Comparison of ENCODE assay signal across 8 cellular contexts in genomic region chr6:150685860-150686259, GRCh38.
DNase-seq lines count a peak whose midpoint lies in the region; ATAC-seq and TF ChIP-seq lines count a peak whose summit lies in the region.

No MANE protein-coding gene starts in this region.

- no peak overlapping the region for H3K27ac ChIP-seq in HCT116 (ENCODE audit: low read depth, low read length)

- CTCF ChIA-PET in HCT116 (lab: Charles Lee) = interaction anchor here (0.6 to 2.5 kb wide), 20 partner anchors 10 to 291 kb away, joined by 3 to 30 read pairs (median 6); no protein-coding TSS in a partner anchor

- no peak overlapping the region for H3K4me3 Mint-ChIP-seq in activated T-helper 1 cell treated with anti-CD3 and anti-CD28 coated beads, Interleukin-12 subunit alpha, Interleukin-12 subunit beta, Interleukin-2, Interleukin-4 antibody, amounts not matched to agents 30 ng/mL and 10 ng/mL and 1 ng/mL, durations not matched to agents 14 hours and 24 hours and 36 hours

- no peaks in the 10 kb centered on the region for H3K9me2 ChIP-seq in HCT116 (ENCODE audit: insufficient read depth)

- intact Hi-C loops in activated T-helper 1 cell treated with anti-CD3 and anti-CD28 coated beads, Interleukin-12 subunit alpha, Interleukin-12 subunit beta, Interleukin-2, Interleukin-4 antibody, amounts not matched to agents 30 ng/mL and 10 ng/mL and 1 ng/mL, durations not matched to agents 14 hours and 24 hours and 36 hours (cut with micrococcal nuclease) = no loop called here
- intact Hi-C loops in HCT116 (cut with micrococcal nuclease) = loop anchor here (2.0 kb wide), 1 partner anchor 129 kb away; no protein-coding TSS in a partner anchor

- H3K4me1 ChIP-seq in HCT116 (ENCODE audit: control insufficient read depth in 1 of 2, insufficient read depth in 2 of 2, low read length in 2 of 2) = peaks cover 0 to 10% of the 10 kb centered on the region in 2 experiments; a peak in 2 of 4 replicates

- H3K79me2 ChIP-seq in HCT116 (ENCODE audit: insufficient read depth, low read length) = no peaks in the 10 kb centered on the region

- POLR2A ChIA-PET in HCT116 (lab: Charles Lee) = interaction anchor here (0.5 to 1.4 kb wide), 4 partner anchors 10 to 702 kb away, joined by 3 to 7 read pairs (median 5); no protein-coding TSS in a partner anchor

- H3K9ac ChIP-seq in HCT116 (ENCODE audit: low read length) = no peak overlapping the region

- ATAC-seq in HCT116 = peak; percentile 99
- no peak for ATAC-seq in HG03097 (IDR thresholded peaks at IDR 0.05; ENCODE audit: low FRiP score, unreplicated experiment)

- TF ChIP-seq RAD21 in HCT116 (IDR thresholded peaks at IDR 0.05; ENCODE audit: low read depth) = peak; percentile 74

- no peak overlapping the region for H3K4me2 ChIP-seq in HCT116 (ENCODE audit: low read length)

- no peaks in the 10 kb centered on the region for H4K20me1 ChIP-seq in HCT116 (ENCODE audit: insufficient read depth)

- no peak overlapping the region for H3K4me3 ChIP-seq in HCT116 (replicated peaks in 1 of 2; ENCODE audit: low read depth in 1 of 2, low read length in 2 of 2)

- RAD21 ChIA-PET in HCT116 (lab: Charles Lee; ENCODE audit: low non-redundant PET in 1 of 2, low total read pairs in 2 of 2, uncharacterized antibody in 2 of 2, unreplicated experiment in 2 of 2) = interaction anchor here (1.2 to 2.0 kb wide), 2 partner anchors 128 to 129 kb away, joined by 4 to 9 read pairs; no protein-coding TSS in a partner anchor

- peaks cover 3% of the 10 kb centered on the region for H3K27me3 Mint-ChIP-seq in activated T-helper 1 cell treated with anti-CD3 and anti-CD28 coated beads, Interleukin-12 subunit alpha, Interleukin-12 subunit beta, Interleukin-2, Interleukin-4 antibody, amounts not matched to agents 30 ng/mL and 10 ng/mL and 1 ng/mL, durations not matched to agents 14 hours and 24 hours and 36 hours (ENCODE audit: insufficient read depth)

- BruUV-seq in HCT116 (replicated peaks; lab: Mats Ljungman, UMichigan) = no TSS peak

- H2AFZ ChIP-seq in HCT116 (ENCODE audit: low read depth, low read length, poor library complexity, severe bottlenecking) = no peak overlapping the region

- no peaks in the 10 kb centered on the region for H3K4me1 Mint-ChIP-seq in activated T-helper 1 cell treated with anti-CD3 and anti-CD28 coated beads, Interleukin-12 subunit alpha, Interleukin-12 subunit beta, Interleukin-2, Interleukin-4 antibody, amounts not matched to agents 30 ng/mL and 10 ng/mL and 1 ng/mL, durations not matched to agents 14 hours and 24 hours and 36 hours (ENCODE audit: low read depth)

- DNase-seq in activated T-helper 1 cell treated with Interleukin-2 at 50 U/mL for 16 hours (ENCODE audit: low read depth) = peak; percentile 4
- no peak for DNase-seq in activated T-helper 1 cell treated with anti-CD3 and anti-CD28 coated beads, Interleukin-12 subunit alpha, Interleukin-12 subunit beta, Interleukin-2, Interleukin-4 antibody, amounts not matched to agents 30 ng/mL and 10 ng/mL and 1 ng/mL, durations not matched to agents 14 hours and 24 hours and 36 hours (ENCODE audit: low spot score)
- DNase-seq in HCT116 (ENCODE audit: low read depth, low spot score) = peak; percentile 39
- DNase-seq in NCI-H146 treated with DMSO at 0.1 percent for 48 hours (lab: John Stamatoyannopoulos, UW; ENCODE audit: unreplicated experiment) = peak; percentile 36
- DNase-seq in activated T-cell treated with anti-CD3 and anti-CD28 coated beads for 48 hours (ENCODE audit: low read depth) = peak; percentile 47
- DNase-seq in iPS-NIHi7 (ENCODE audit: extremely low spot score) = peak; percentile 91
- DNase-seq in stimulated activated CD8-positive, alpha-beta memory T cell treated with anti-CD3 and anti-CD28 coated beads, Interleukin-7, amount 100 ng/mL, for 24 hours (ENCODE audit: low read depth) = peak; percentile 2

- no peak for TF ChIP-seq POLR2A in HCT116 (IDR thresholded peaks at IDR 0.05; ENCODE audit: borderline replicate concordance, extremely low read depth, insufficient read depth, insufficient read length)

- peak; percentile 64 to 95 (median 90); a peak in 5 of 6 replicates for TF ChIP-seq CTCF in HCT116 (IDR thresholded peaks at IDR 0.05 in 2 of 3, conservative IDR thresholded peaks at IDR 0.05 in 1 of 3; ENCODE audit: borderline replicate concordance in 1 of 3, insufficient read depth in 1 of 3, low read depth in 2 of 3, low read length in 2 of 3)

- H3K27me3 ChIP-seq in HCT116 (ENCODE audit: insufficient read depth, low read length) = no peaks in the 10 kb centered on the region

- no peak overlapping the region for H3K27ac Mint-ChIP-seq in activated T-helper 1 cell treated with anti-CD3 and anti-CD28 coated beads, Interleukin-12 subunit alpha, Interleukin-12 subunit beta, Interleukin-2, Interleukin-4 antibody, amounts not matched to agents 30 ng/mL and 10 ng/mL and 1 ng/mL, durations not matched to agents 14 hours and 24 hours and 36 hours

- H3K9me3 Mint-ChIP-seq in activated T-helper 1 cell treated with anti-CD3 and anti-CD28 coated beads, Interleukin-12 subunit alpha, Interleukin-12 subunit beta, Interleukin-2, Interleukin-4 antibody, amounts not matched to agents 30 ng/mL and 10 ng/mL and 1 ng/mL, durations not matched to agents 14 hours and 24 hours and 36 hours = no peaks in the 10 kb centered on the region

- H3K36me3 Mint-ChIP-seq in activated T-helper 1 cell treated with anti-CD3 and anti-CD28 coated beads, Interleukin-12 subunit alpha, Interleukin-12 subunit beta, Interleukin-2, Interleukin-4 antibody, amounts not matched to agents 30 ng/mL and 10 ng/mL and 1 ng/mL, durations not matched to agents 14 hours and 24 hours and 36 hours (ENCODE audit: low read depth) = no peaks in the 10 kb centered on the region

- no peaks in the 10 kb centered on the region for H3K9me3 ChIP-seq in HCT116 (ENCODE audit: control insufficient read depth in 1 of 2, insufficient read depth in 1 of 2, low read depth in 1 of 2, low read length in 2 of 2)

- no peaks in the 10 kb centered on the region for H3K36me3 ChIP-seq in HCT116 (ENCODE audit: control insufficient read depth in 1 of 2, insufficient read depth in 2 of 2, low read length in 2 of 2)

TF ChIP-seq in HCT116, 20 proteins besides CTCF, POLR2A, EP300 and RAD21:
- TF ChIP-seq ZFX (IDR thresholded peaks at IDR 0.05) = no peak
- peak; percentile 79 for TF ChIP-seq CBX3 (IDR thresholded peaks at IDR 0.05; ENCODE audit: low read depth)
- no peak for TF ChIP-seq ZBTB33 (IDR thresholded peaks at IDR 0.05; ENCODE audit: extremely low read depth, insufficient replicate concordance, low read length)
- TF ChIP-seq ATF3 (IDR thresholded peaks at IDR 0.05) = no peak
- TF ChIP-seq EZH2phosphoT487 (IDR thresholded peaks at IDR 0.05; ENCODE audit: borderline replicate concordance) = no peak
- TF ChIP-seq YY1 (IDR thresholded peaks at IDR 0.05; ENCODE audit: extremely low read depth, insufficient replicate concordance, low read depth, low read length) = no peak
- TF ChIP-seq SRF (IDR thresholded peaks at IDR 0.05; ENCODE audit: low read depth) = no peak
- no peak for TF ChIP-seq SP1 (IDR thresholded peaks at IDR 0.05; ENCODE audit: low read depth)
